Comparison of ENCODE assay signal across 17 cellular contexts in the genomic region with DNA sequence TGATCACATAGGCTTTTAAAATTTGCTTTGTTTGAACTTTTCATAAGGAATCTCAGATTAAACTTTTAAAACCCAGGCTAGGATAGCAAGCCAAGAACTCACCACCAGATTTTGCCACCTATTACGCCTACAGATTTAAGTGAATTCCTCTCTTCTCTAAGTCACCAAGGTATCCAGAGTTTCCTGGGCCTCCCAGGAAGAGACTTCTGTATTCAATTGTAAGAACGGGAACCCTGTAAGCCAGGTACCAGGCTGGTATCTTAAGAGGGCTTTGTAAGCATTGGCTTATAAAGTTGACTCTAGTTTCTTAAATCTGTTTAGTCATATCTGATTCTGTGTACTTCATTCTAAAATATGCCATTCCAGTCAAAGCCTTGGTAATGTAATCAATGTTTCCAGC.
DNase-seq lines count a peak whose midpoint lies in the region; ATAC-seq and TF ChIP-seq lines count a peak whose summit lies in the region.
"Had no signal": no experiment of that assay in that cellular context is flagged by ENCODE, and none has a peak within 500 bp of the region (broad histone marks: within the 10 kb centered on the region; RNA-seq: fewer than 3 reads in every experiment).

No MANE protein-coding gene starts in this region.

- H3K4me3 ChIP-seq in Karpas-422 (ENCODE audit: low read length) (no peak overlapping the region), upper lobe of right lung (no peak overlapping the region)
- H3K4me3 ChIP-seq: A549, GM12878, GM23248 had no signal

- no peaks in the 10 kb centered on the region for H3K27me3 Mint-ChIP-seq in nephron progenitor cell (ENCODE audit: low read depth, poor library complexity)
- H3K27me3 Mint-ChIP-seq: CD4-positive, alpha-beta T cell had no signal

- no peaks in the 10 kb centered on the region for H3K79me2 ChIP-seq in Karpas-422 (ENCODE audit: low read length)

- no peaks in the 10 kb centered on the region for H3K4me1 ChIP-seq in Karpas-422 (ENCODE audit: low read length)
- H3K4me1 ChIP-seq in upper lobe of right lung: no peaks in the 10 kb centered on the region
- H3K4me1 ChIP-seq: A549, Caco-2 had no signal

- H3K4me3 Mint-ChIP-seq in nephron progenitor cell: no peak overlapping the region
- H3K4me3 Mint-ChIP-seq: CD4-positive, alpha-beta T cell; H9 had no signal

- H3K4me2 ChIP-seq in Karpas-422 (ENCODE audit: low read depth, low read length, poor library complexity, severe bottlenecking): no peak overlapping the region
- H3K4me2 ChIP-seq: A549 had no signal

- H3K27ac ChIP-seq in Karpas-422 (ENCODE audit: low read length): no peak overlapping the region
- H3K27ac ChIP-seq in upper lobe of right lung: no peak overlapping the region
- H3K27ac ChIP-seq: 22Rv1, A549, C4-2B, GM23248 had no signal

- H3K27ac Mint-ChIP-seq in nephron progenitor cell: peak overlapping the region; percentile 31
- H3K27ac Mint-ChIP-seq: CD4-positive, alpha-beta T cell had no signal

- intact Hi-C loops in cardiac septum (cut with DNase I): no loop called here
- intact Hi-C loops in upper lobe of right lung (cut with DNase I): no loop called here

- no peak overlapping the region for H2AFZ ChIP-seq in Karpas-422 (ENCODE audit: low read length)
- H2AFZ ChIP-seq: GM23248 had no signal

- H4K20me1 ChIP-seq in Karpas-422 (ENCODE audit: insufficient read depth, low read depth, low read length): no peaks in the 10 kb centered on the region

- H3K9me3 ChIP-seq in Karpas-422 (ENCODE audit: low read length) (no peaks in the 10 kb centered on the region), upper lobe of right lung (no peaks in the 10 kb centered on the region)
- H3K9me3 ChIP-seq: A549, Caco-2 had no signal

- no peaks in the 10 kb centered on the region for H3K27me3 ChIP-seq in Karpas-422 (ENCODE audit: low read length)
- H3K27me3 ChIP-seq in upper lobe of right lung: no peaks in the 10 kb centered on the region

- H3K9me2 ChIP-seq in Karpas-422 (replicated peaks; ENCODE audit: insufficient read depth, low read length): no peaks in the 10 kb centered on the region

- peaks cover 18% of the 10 kb centered on the region for H3K9me3 Mint-ChIP-seq in nephron progenitor cell
- H3K9me3 Mint-ChIP-seq: CD4-positive, alpha-beta T cell had no signal

- peaks cover 33% of the 10 kb centered on the region for H3K36me3 Mint-ChIP-seq in nephron progenitor cell (ENCODE audit: low read depth)

- H3K4me1 Mint-ChIP-seq in nephron progenitor cell: no peaks in the 10 kb centered on the region

- H3K36me3 ChIP-seq in Karpas-422 (ENCODE audit: insufficient read depth, low read length) (no peaks in the 10 kb centered on the region), upper lobe of right lung (no peaks in the 10 kb centered on the region)

- H3K9ac ChIP-seq in Karpas-422 (ENCODE audit: low read length): no peak overlapping the region
- H3K9ac ChIP-seq: GM23248 had no signal

- ATAC-seq in upper lobe of right lung: no peak
- ATAC-seq: A549, GM12878 had no signal

- TF ChIP-seq CTCF in nephron progenitor cell (IDR thresholded peaks at IDR 0.05) (no peak), upper lobe of right lung (IDR thresholded peaks at IDR 0.05) (no peak)

- DNase-seq in DMS 273 (lab: John Stamatoyannopoulos, UW; ENCODE audit: unreplicated experiment) (peak; percentile 34), Karpas-422 (peak; percentile 26), iPS DF 19.7 (ENCODE audit: low read depth, low spot score) (peak; percentile 7), nephron progenitor cell (no peak), pons (ENCODE audit: low spot score) (no peak), cardiac septum (ENCODE audit: low spot score) (no peak), upper lobe of right lung (no peak)
- DNase-seq: AML-193; Caco-2; CD4-positive, alpha-beta T cell; DMS79 treated with DMSO at 0.1 percent for 48 hours; GM23248; H9 had no signal

Comparison
In these comparisons a context has a peak if more than half of its experiments do, and no peak if none do; other contexts are left out.
1. DNase-seq: peak in DMS 273 (single experiment), Karpas-422 (single experiment) and iPS DF 19.7 (single experiment); none in nephron progenitor cell (single experiment), pons (single experiment), cardiac septum (single experiment) and upper lobe of right lung (single experiment).